Comparison of ENCODE assay signal across 1 cellular context in the genomic region with DNA sequence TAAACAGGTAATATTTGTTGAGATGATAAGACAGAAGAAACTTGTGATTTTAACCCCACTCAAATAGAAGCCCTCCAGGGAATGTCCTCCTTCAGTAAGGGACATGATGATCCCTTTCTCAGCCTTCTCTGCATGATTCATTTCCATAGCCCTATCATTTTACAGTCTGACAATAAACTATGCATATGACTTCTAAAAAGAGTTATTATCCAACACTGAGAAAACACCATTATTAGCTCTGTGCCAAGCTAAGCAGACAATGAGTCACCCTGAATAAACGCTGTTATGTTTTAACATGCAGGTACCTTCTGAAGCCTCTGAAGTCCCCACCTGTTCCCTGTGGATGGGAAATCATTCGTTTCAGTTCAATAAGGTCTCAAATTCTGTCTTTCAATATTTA.
TF ChIP-seq lines count a peak whose summit lies in the region.

No MANE protein-coding gene starts in this region.

TF ChIP-seq in HepG2, 621 proteins besides CTCF, POLR2A, EP300 and RAD21 (continued from another document and continues in another):
- 0 out of 2 replicates have a peak, but pooled peaks have one; percentile 23 for TF ChIP-seq BCL6 (CRISPR knock-in tag; IDR thresholded peaks at IDR 0.05)
- TF ChIP-seq ZFP82 (CRISPR knock-in tag; IDR thresholded peaks at IDR 0.05; ENCODE audit: borderline replicate concordance) = no peak
- TF ChIP-seq DPF2 (CRISPR knock-in tag; IDR thresholded peaks at IDR 0.05; ENCODE audit: borderline replicate concordance, low read depth) = no peak
- TF ChIP-seq, protein P1, sequence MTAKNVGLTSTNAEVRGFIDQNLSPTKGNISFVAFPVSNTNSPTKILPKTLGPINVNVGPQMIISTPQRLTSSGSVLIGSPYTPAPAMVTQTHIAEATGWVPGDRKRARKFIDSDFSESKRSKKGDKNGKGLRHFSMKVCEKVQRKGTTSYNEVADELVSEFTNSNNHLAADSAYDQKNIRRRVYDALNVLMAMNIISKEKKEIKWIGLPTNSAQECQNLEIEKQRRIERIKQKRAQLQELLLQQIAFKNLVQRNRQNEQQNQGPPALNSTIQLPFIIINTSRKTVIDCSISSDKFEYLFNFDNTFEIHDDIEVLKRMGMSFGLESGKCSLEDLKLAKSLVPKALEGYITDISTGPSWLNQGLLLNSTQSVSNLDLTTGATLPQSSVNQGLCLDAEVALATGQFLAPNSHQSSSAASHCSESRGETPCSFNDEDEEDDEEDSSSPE (CRISPR knock-in tag; IDR thresholded peaks at IDR 0.05) = no peak
- TF ChIP-seq ZFP37 (CRISPR knock-in tag; IDR thresholded peaks at IDR 0.05; ENCODE audit: borderline replicate concordance) = no peak
- no peak for TF ChIP-seq MEIS2 (CRISPR knock-in tag; IDR thresholded peaks at IDR 0.05)
- no peak for TF ChIP-seq ZNF383 (CRISPR knock-in tag; IDR thresholded peaks at IDR 0.05; ENCODE audit: borderline replicate concordance)
- TF ChIP-seq RBFOX2 (IDR thresholded peaks at IDR 0.05; ENCODE audit: low read depth, low read length) = no peak
- 0 out of 2 replicates have a peak, but pooled peaks have one; percentile 42 for TF ChIP-seq ZSCAN9 (CRISPR knock-in tag; IDR thresholded peaks at IDR 0.05; ENCODE audit: borderline replicate concordance)
- no peak for TF ChIP-seq ZSCAN25 (CRISPR knock-in tag; IDR thresholded peaks at IDR 0.05)
- TF ChIP-seq, protein P2, sequence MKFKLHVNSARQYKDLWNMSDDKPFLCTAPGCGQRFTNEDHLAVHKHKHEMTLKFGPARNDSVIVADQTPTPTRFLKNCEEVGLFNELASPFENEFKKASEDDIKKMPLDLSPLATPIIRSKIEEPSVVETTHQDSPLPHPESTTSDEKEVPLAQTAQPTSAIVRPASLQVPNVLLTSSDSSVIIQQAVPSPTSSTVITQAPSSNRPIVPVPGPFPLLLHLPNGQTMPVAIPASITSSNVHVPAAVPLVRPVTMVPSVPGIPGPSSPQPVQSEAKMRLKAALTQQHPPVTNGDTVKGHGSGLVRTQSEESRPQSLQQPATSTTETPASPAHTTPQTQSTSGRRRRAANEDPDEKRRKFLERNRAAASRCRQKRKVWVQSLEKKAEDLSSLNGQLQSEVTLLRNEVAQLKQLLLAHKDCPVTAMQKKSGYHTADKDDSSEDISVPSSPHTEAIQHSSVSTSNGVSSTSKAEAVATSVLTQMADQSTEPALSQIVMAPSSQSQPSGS (CRISPR knock-in tag; IDR thresholded peaks at IDR 0.05) = no peak
- no peak for TF ChIP-seq KLF9 (CRISPR knock-in tag; IDR thresholded peaks at IDR 0.05; ENCODE audit: low read depth)
- no peak for TF ChIP-seq MAFF (IDR thresholded peaks at IDR 0.05; ENCODE audit: low read depth, low read length)
- TF ChIP-seq, protein P3, sequence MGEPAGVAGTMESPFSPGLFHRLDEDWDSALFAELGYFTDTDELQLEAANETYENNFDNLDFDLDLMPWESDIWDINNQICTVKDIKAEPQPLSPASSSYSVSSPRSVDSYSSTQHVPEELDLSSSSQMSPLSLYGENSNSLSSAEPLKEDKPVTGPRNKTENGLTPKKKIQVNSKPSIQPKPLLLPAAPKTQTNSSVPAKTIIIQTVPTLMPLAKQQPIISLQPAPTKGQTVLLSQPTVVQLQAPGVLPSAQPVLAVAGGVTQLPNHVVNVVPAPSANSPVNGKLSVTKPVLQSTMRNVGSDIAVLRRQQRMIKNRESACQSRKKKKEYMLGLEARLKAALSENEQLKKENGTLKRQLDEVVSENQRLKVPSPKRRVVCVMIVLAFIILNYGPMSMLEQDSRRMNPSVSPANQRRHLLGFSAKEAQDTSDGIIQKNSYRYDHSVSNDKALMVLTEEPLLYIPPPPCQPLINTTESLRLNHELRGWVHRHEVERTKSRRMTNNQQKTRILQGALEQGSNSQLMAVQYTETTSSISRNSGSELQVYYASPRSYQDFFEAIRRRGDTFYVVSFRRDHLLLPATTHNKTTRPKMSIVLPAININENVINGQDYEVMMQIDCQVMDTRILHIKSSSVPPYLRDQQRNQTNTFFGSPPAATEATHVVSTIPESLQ (CRISPR knock-in tag; conservative IDR thresholded peaks at IDR 0.05) = no peak
- TF ChIP-seq MXI1 (IDR thresholded peaks at IDR 0.05; ENCODE audit: borderline replicate concordance, low read depth, low read length) = no peak
- no peak for TF ChIP-seq ZNF205 (CRISPR knock-in tag; IDR thresholded peaks at IDR 0.05)
- TF ChIP-seq ARNT2 (CRISPR knock-in tag; IDR thresholded peaks at IDR 0.05; ENCODE audit: low read depth) = no peak
- no peak for TF ChIP-seq PITX1 (CRISPR knock-in tag; IDR thresholded peaks at IDR 0.05)
- TF ChIP-seq FOXJ3 (CRISPR knock-in tag; IDR thresholded peaks at IDR 0.05; ENCODE audit: borderline replicate concordance) = no peak
- TF ChIP-seq ZFP36L1 (CRISPR knock-in tag; IDR thresholded peaks at IDR 0.05) = no peak
- no peak for TF ChIP-seq ZNF20 (CRISPR knock-in tag; IDR thresholded peaks at IDR 0.05)
- TF ChIP-seq TCF7 (IDR thresholded peaks at IDR 0.05; ENCODE audit: low read depth) = peak; percentile 63
- TF ChIP-seq, protein P4, sequence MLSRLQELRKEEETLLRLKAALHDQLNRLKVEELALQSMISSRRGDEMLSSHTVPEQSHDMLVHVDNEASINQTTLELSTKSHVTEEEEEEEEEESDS (CRISPR knock-in tag; IDR thresholded peaks at IDR 0.05; ENCODE audit: borderline replicate concordance) = no peak
- peak; percentile 73; the same call in 1 of the 2 replicates for TF ChIP-seq NFIC (IDR thresholded peaks at IDR 0.05; ENCODE audit: low read length)
- TF ChIP-seq TBX3 (IDR thresholded peaks at IDR 0.05; ENCODE audit: borderline replicate concordance) = peak; percentile 85; the same call in 1 of the 2 replicates
- no peak for TF ChIP-seq CENPT (CRISPR knock-in tag; IDR thresholded peaks at IDR 0.05; ENCODE audit: low read depth)
- TF ChIP-seq, protein P5, sequence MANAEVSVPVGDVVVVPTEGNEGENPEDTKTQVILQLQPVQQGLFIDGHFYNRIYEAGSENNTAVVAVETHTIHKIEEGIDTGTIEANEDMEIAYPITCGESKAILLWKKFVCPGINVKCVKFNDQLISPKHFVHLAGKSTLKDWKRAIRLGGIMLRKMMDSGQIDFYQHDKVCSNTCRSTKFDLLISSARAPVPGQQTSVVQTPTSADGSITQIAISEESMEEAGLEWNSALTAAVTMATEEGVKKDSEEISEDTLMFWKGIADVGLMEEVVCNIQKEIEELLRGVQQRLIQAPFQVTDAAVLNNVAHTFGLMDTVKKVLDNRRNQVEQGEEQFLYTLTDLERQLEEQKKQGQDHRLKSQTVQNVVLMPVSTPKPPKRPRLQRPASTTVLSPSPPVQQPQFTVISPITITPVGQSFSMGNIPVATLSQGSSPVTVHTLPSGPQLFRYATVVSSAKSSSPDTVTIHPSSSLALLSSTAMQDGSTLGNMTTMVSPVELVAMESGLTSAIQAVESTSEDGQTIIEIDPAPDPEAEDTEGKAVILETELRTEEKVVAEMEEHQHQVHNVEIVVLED (CRISPR knock-in tag; IDR thresholded peaks at IDR 0.05; ENCODE audit: borderline replicate concordance) = no peak
- no peak for TF ChIP-seq SPEN (CRISPR knock-in tag; IDR thresholded peaks at IDR 0.05; ENCODE audit: low read depth)
- no peak for TF ChIP-seq ZNF326 (CRISPR knock-in tag; IDR thresholded peaks at IDR 0.05; ENCODE audit: borderline replicate concordance)
- TF ChIP-seq RBM39 (IDR thresholded peaks at IDR 0.05; ENCODE audit: low read depth, low read length, poor library complexity, severe bottlenecking) = no peak
- TF ChIP-seq JUNB (CRISPR knock-in tag; IDR thresholded peaks at IDR 0.05; ENCODE audit: borderline replicate concordance) = peak; percentile 60; the same call in 1 of the 2 replicates
- peak; percentile 85 for TF ChIP-seq FOSL1 (CRISPR knock-in tag; IDR thresholded peaks at IDR 0.05; ENCODE audit: borderline replicate concordance)
- TF ChIP-seq FLYWCH1 (CRISPR knock-in tag; IDR thresholded peaks at IDR 0.05) = no peak
- peak; percentile 58 for TF ChIP-seq SAP130 (CRISPR knock-in tag; IDR thresholded peaks at IDR 0.05; ENCODE audit: low read depth)
- TF ChIP-seq SP5 (CRISPR knock-in tag; IDR thresholded peaks at IDR 0.05; ENCODE audit: borderline replicate concordance, low read depth) = no peak
- no peak for TF ChIP-seq ZSCAN20 (CRISPR knock-in tag; IDR thresholded peaks at IDR 0.05; ENCODE audit: borderline replicate concordance)
- no peak for TF ChIP-seq FOXC1 (CRISPR knock-in tag; IDR thresholded peaks at IDR 0.05; ENCODE audit: borderline replicate concordance)
- TF ChIP-seq, protein P6, sequence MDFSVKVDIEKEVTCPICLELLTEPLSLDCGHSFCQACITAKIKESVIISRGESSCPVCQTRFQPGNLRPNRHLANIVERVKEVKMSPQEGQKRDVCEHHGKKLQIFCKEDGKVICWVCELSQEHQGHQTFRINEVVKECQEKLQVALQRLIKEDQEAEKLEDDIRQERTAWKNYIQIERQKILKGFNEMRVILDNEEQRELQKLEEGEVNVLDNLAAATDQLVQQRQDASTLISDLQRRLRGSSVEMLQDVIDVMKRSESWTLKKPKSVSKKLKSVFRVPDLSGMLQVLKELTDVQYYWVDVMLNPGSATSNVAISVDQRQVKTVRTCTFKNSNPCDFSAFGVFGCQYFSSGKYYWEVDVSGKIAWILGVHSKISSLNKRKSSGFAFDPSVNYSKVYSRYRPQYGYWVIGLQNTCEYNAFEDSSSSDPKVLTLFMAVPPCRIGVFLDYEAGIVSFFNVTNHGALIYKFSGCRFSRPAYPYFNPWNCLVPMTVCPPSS (IDR thresholded peaks at IDR 0.05) = no peak
- TF ChIP-seq GATAD2A (CRISPR knock-in tag; IDR thresholded peaks at IDR 0.05) = peak; percentile 81
- no peak for TF ChIP-seq NFKBIZ (CRISPR knock-in tag; IDR thresholded peaks at IDR 0.05)
- TF ChIP-seq, protein P7, sequence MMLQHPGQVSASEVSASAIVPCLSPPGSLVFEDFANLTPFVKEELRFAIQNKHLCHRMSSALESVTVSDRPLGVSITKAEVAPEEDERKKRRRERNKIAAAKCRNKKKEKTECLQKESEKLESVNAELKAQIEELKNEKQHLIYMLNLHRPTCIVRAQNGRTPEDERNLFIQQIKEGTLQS (CRISPR knock-in tag; IDR thresholded peaks at IDR 0.05) = peak; percentile 79
- TF ChIP-seq ZNF747 (CRISPR knock-in tag; IDR thresholded peaks at IDR 0.05; ENCODE audit: borderline replicate concordance) = no peak
- TF ChIP-seq, protein P8, sequence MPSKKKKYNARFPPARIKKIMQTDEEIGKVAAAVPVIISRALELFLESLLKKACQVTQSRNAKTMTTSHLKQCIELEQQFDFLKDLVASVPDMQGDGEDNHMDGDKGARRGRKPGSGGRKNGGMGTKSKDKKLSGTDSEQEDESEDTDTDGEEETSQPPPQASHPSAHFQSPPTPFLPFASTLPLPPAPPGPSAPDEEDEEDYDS (CRISPR knock-in tag; IDR thresholded peaks at IDR 0.05) = no peak
- TF ChIP-seq HDAC1 (CRISPR knock-in tag; IDR thresholded peaks at IDR 0.05) = no peak
- no peak for TF ChIP-seq SP1 (IDR thresholded peaks at IDR 0.05)
- TF ChIP-seq SP1 (CRISPR knock-in tag; IDR thresholded peaks at IDR 0.05) = no peak
- peak; percentile 95 for TF ChIP-seq FOSL2 (CRISPR knock-in tag; IDR thresholded peaks at IDR 0.05)
- TF ChIP-seq ZNF567 (CRISPR knock-in tag; IDR thresholded peaks at IDR 0.05; ENCODE audit: borderline replicate concordance) = no peak
- no peak for TF ChIP-seq TCF12 (IDR thresholded peaks at IDR 0.05)
- no peak for TF ChIP-seq TCF12 (CRISPR knock-in tag; IDR thresholded peaks at IDR 0.05)
- no peak for TF ChIP-seq RBM22 (optimal IDR thresholded peaks at IDR 0.05; ENCODE audit: low read length)
- TF ChIP-seq MYC (CRISPR knock-in tag; IDR thresholded peaks at IDR 0.05; ENCODE audit: borderline replicate concordance) = no peak
- TF ChIP-seq LCORL (IDR thresholded peaks at IDR 0.05) = peak; percentile 30; the same call in 1 of the 2 replicates
- TF ChIP-seq LCORL (CRISPR knock-in tag; IDR thresholded peaks at IDR 0.05) = no peak
- TF ChIP-seq SALL1 (CRISPR knock-in tag; IDR thresholded peaks at IDR 0.05) = peak; percentile 27; the same call in 1 of the 2 replicates
- 0 out of 2 replicates have a peak, but pooled peaks have one; percentile 40 for TF ChIP-seq RARA (CRISPR knock-in tag; IDR thresholded peaks at IDR 0.05)
- no peak for TF ChIP-seq MXD4 (CRISPR knock-in tag; IDR thresholded peaks at IDR 0.05)
- TF ChIP-seq ZNF768 (CRISPR knock-in tag; IDR thresholded peaks at IDR 0.05) = no peak
- TF ChIP-seq SETDB1 (CRISPR knock-in tag; IDR thresholded peaks at IDR 0.05; ENCODE audit: borderline replicate concordance) = no peak
- no peak for TF ChIP-seq MIXL1 (CRISPR knock-in tag; IDR thresholded peaks at IDR 0.05)
- TF ChIP-seq RFX3 (CRISPR knock-in tag; IDR thresholded peaks at IDR 0.05) = no peak
- 0 out of 2 replicates have a peak, but pooled peaks have one; percentile 32 for TF ChIP-seq ZNF614 (CRISPR knock-in tag; IDR thresholded peaks at IDR 0.05; ENCODE audit: borderline replicate concordance)
- peak; percentile 24; the same call in 1 of the 2 replicates for TF ChIP-seq NCOA2 (CRISPR knock-in tag; IDR thresholded peaks at IDR 0.05)
- TF ChIP-seq, protein P9, sequence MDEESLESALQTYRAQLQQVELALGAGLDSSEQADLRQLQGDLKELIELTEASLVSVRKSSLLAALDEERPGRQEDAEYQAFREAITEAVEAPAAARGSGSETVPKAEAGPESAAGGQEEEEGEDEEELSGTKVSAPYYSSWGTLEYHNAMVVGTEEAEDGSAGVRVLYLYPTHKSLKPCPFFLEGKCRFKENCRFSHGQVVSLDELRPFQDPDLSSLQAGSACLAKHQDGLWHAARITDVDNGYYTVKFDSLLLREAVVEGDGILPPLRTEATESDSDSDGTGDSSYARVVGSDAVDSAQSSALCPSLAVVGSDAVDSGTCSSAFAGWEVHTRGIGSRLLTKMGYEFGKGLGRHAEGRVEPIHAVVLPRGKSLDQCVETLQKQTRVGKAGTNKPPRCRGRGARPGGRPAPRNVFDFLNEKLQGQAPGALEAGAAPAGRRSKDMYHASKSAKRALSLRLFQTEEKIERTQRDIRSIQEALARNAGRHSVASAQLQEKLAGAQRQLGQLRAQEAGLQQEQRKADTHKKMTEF (CRISPR knock-in tag; IDR thresholded peaks at IDR 0.05) = peak; percentile 41; the same call in 1 of the 2 replicates
- peak; percentile 35; the same call in 1 of the 2 replicates for TF ChIP-seq HMG20A (CRISPR knock-in tag; IDR thresholded peaks at IDR 0.05; ENCODE audit: borderline replicate concordance)
- no peak for TF ChIP-seq ZNF563 (CRISPR knock-in tag; IDR thresholded peaks at IDR 0.05)
- TF ChIP-seq, protein P10, sequence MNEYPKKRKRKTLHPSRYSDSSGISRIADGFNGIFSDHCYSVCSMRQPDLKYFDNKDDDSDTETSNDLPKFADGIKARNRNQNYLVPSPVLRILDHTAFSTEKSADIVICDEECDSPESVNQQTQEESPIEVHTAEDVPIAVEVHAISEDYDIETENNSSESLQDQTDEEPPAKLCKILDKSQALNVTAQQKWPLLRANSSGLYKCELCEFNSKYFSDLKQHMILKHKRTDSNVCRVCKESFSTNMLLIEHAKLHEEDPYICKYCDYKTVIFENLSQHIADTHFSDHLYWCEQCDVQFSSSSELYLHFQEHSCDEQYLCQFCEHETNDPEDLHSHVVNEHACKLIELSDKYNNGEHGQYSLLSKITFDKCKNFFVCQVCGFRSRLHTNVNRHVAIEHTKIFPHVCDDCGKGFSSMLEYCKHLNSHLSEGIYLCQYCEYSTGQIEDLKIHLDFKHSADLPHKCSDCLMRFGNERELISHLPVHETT (CRISPR knock-in tag; conservative IDR thresholded peaks at IDR 0.05) = no peak
- TF ChIP-seq ZNF703 (CRISPR knock-in tag; IDR thresholded peaks at IDR 0.05; ENCODE audit: borderline replicate concordance) = no peak
- TF ChIP-seq FOXA1 (IDR thresholded peaks at IDR 0.05) = peak; percentile 48; the same call in 1 of the 2 replicates
- TF ChIP-seq FOXA1 (CRISPR knock-in tag; IDR thresholded peaks at IDR 0.05) = peak; percentile 75
- no peak for TF ChIP-seq SMAD3 (CRISPR knock-in tag; IDR thresholded peaks at IDR 0.05)
